ENCODE assay signal across 22 cellular contexts in the genomic region with DNA sequence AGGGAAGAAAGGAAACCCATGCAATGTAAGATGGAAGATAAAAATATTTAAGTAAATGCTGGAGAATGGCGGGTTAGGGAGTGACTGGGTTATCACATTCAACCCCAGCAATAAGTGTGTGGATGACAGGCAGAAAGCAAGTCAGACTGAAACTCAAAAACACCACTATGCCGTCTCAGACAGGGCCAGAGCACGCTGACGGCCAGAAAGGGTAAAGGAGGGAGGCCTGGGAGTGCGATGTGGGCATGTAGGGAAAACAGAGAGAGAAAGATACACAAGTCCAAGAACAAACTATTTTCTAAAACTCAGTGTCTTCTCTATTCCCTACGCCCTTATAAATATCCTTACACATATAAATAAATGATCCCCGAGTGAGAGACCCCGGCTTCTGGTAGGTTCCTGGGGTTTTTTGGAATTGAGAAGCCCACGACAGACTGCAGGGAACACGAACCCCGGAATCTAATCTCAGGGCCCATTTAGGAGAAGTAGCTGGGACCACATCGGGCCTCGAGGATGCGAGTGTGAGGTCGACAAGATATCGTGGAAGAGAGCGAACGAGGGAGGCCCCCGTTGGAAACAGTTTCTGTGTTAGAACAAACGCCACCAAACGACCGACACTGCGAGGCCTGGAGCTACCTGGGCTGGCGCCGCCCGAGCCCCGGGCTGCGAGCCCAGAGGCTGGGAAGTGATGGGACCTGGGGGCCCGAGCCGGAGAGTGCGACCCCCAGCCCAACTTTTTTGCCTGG. TPM values are rescaled to one million over a fixed set of nuclear protein-coding genes. Genes with fewer than 3 reads are reported as not detected.
A peak's percentile ranks its signal among the peaks of the same experiment; 100 is the strongest.
DNase-seq lines count a peak whose midpoint lies in the region; ATAC-seq and TF ChIP-seq lines count a peak whose summit lies in the region.
"Had no signal": no experiment of that assay in that cellular context is flagged by ENCODE, and none has a peak within 500 bp of the region (broad histone marks: within the 10 kb centered on the region; RNA-seq: fewer than 3 reads in every experiment).

No MANE protein-coding gene starts in this region.

- H3K9me3 Mint-ChIP-seq in activated CD4-positive, alpha-beta memory T cell treated with anti-CD3 and anti-CD28 coated beads, Interleukin-2, amount 10 ng/mL, durations not matched to agents 7 days and 5 days: peaks cover 5% of the 10 kb centered on the region
- no peaks in the 10 kb centered on the region for H3K9me3 Mint-ChIP-seq in activated CD4-positive, alpha-beta memory T cell treated with anti-CD3 and anti-CD28 coated beads for 36 hours
- no peaks in the 10 kb centered on the region for H3K9me3 Mint-ChIP-seq in endothelial cell (ENCODE audit: unreplicated experiment)

- H3K27me3 ChIP-seq in neuronal stem cell (ENCODE audit: control insufficient read depth in 3 of 3, insufficient read depth in 3 of 3, low read depth in 1 of 3, low read length in 3 of 3) (peaks cover 0 to 100% (median 6%) of the 10 kb centered on the region in 3 experiments), gastrocnemius medialis (peaks cover 96 to 100% (median 98%) of the 10 kb centered on the region in 3 donors)

- no peak overlapping the region for H2BK5ac ChIP-seq in neuronal stem cell (ENCODE audit: low read length)

- H3K4me1 Mint-ChIP-seq in activated CD4-positive, alpha-beta memory T cell treated with anti-CD3 and anti-CD28 coated beads, Interleukin-2, amount 10 ng/mL, durations not matched to agents 7 days and 5 days: peaks cover 11% of the 10 kb centered on the region
- H3K4me1 Mint-ChIP-seq in activated CD4-positive, alpha-beta memory T cell treated with anti-CD3 and anti-CD28 coated beads for 36 hours (ENCODE audit: low read depth): peaks cover 19% of the 10 kb centered on the region
- H3K4me1 Mint-ChIP-seq in endothelial cell (ENCODE audit: unreplicated experiment): peaks cover 40% of the 10 kb centered on the region

- WGBS in neuronal stem cell (ENCODE audit: extremely low coverage in 2 of 2, insufficient read length in 2 of 2, insufficient replicate concordance in 1 of 2), 2 donors: no CpG with 5 or more reads among the region's 31 CpGs

- peak overlapping the region; percentile 44 for H2BK12ac ChIP-seq in neuronal stem cell (ENCODE audit: low read length)

- peak overlapping the region; percentile 57 for H3K4me2 ChIP-seq in neuronal stem cell (ENCODE audit: insufficient read depth, low read length, poor library complexity, severe bottlenecking)

- H3K9ac ChIP-seq in neuronal stem cell (ENCODE audit: low read depth, low read length, poor library complexity): no peak overlapping the region

- H2BK120ac ChIP-seq in neuronal stem cell (ENCODE audit: low read depth, low read length): peak overlapping the region; percentile 78

- H4K91ac ChIP-seq in neuronal stem cell (ENCODE audit: low read depth, low read length, poor library complexity): no peak overlapping the region

- H3K27ac ChIP-seq in neuronal stem cell (replicated peaks; ENCODE audit: low read length) (no peak overlapping the region), gastrocnemius medialis (no peak overlapping the region)
- H3K27ac ChIP-seq: heart right ventricle, neutrophil, transverse colon had no signal

- no peak for ATAC-seq in gastrocnemius medialis
- no peak for ATAC-seq in GM19397 (IDR thresholded peaks at IDR 0.05; ENCODE audit: unreplicated experiment)
- ATAC-seq: heart right ventricle had no signal

- H3K4me1 ChIP-seq in neuronal stem cell (ENCODE audit: control insufficient read depth in 2 of 2, insufficient read depth in 1 of 2, low read depth in 1 of 2, low read length in 2 of 2) (peaks cover 0 to 16% of the 10 kb centered on the region in 2 donors), gastrocnemius medialis (peaks cover 14 to 16% of the 10 kb centered on the region in 2 donors)

- H3K9me3 ChIP-seq in neuronal stem cell (replicated peaks in 1 of 2; ENCODE audit: control insufficient read depth in 2 of 2, insufficient read depth in 1 of 2, low read depth in 1 of 2, low read length in 2 of 2) (no peaks in the 10 kb centered on the region), gastrocnemius medialis (no peaks in the 10 kb centered on the region)
- H3K9me3 ChIP-seq: heart right ventricle, neutrophil, transverse colon had no signal

- H2BK15ac ChIP-seq in neuronal stem cell (ENCODE audit: low read length): peak overlapping the region; percentile 64

- no peak overlapping the region for H2AFZ ChIP-seq in neuronal stem cell (ENCODE audit: low read length)

- peak overlapping the region; percentile 34 for H3K27ac Mint-ChIP-seq in activated CD4-positive, alpha-beta memory T cell treated with anti-CD3 and anti-CD28 coated beads, Interleukin-2, amount 10 ng/mL, durations not matched to agents 7 days and 5 days
- no peak overlapping the region for H3K27ac Mint-ChIP-seq in activated CD4-positive, alpha-beta memory T cell treated with anti-CD3 and anti-CD28 coated beads for 36 hours
- H3K27ac Mint-ChIP-seq in endothelial cell (ENCODE audit: unreplicated experiment): peak overlapping the region; percentile 57
- H3K27ac Mint-ChIP-seq: activated T-helper 2 cell treated with anti-CD3 and anti-CD28 coated beads, Interferon-gamma antibody, Interleukin-2, Interleukin-4, amounts not matched to agents 10 μg/mL and 5 μg/mL and 100 μg/mL, durations not matched to agents 14 hours and 24 hours and 36 hours had no signal

- DNase-seq in activated CD4-positive, alpha-beta memory T cell treated with anti-CD3 and anti-CD28 coated beads, Interleukin-2, amount 10 ng/mL, durations not matched to agents 7 days and 5 days: no peak
- DNase-seq in activated CD4-positive, alpha-beta memory T cell treated with anti-CD3 and anti-CD28 coated beads for 36 hours: no peak
- DNase-seq in NCI-H524 treated with DMSO at 0.1 percent for 48 hours (lab: John Stamatoyannopoulos, UW) (peak; percentile 70), endothelial cell (ENCODE audit: low spot score) (peak; percentile 22), neuronal stem cell (ENCODE audit: low spot score) (no peak), HPDE6-E6E7 (ENCODE audit: extremely low spot score) (no peak), gastrocnemius medialis (no peak)
- DNase-seq: ACHN; activated CD8-positive, alpha-beta memory T cell treated with anti-CD3 and anti-CD28 coated beads for 24 hours; amygdala; DMS53; heart right ventricle; kidney glomerular epithelial cell; NCI-H1436 treated with DMSO at 0.1 percent for 48 hours; NCI-H2171; stimulated activated naive CD4-positive, alpha-beta T cell; transverse colon had no signal

- H3K18ac ChIP-seq in neuronal stem cell (ENCODE audit: low read length): peak overlapping the region; percentile 90

- no peak for TF ChIP-seq POLR2A in gastrocnemius medialis (IDR thresholded peaks at IDR 0.05)

- H2AK5ac ChIP-seq in neuronal stem cell (ENCODE audit: low read depth, low read length): peak overlapping the region; percentile 35

- H3K23ac ChIP-seq in neuronal stem cell (ENCODE audit: low read depth, low read length, poor library complexity): no peak overlapping the region

- no peak overlapping the region for H3K4ac ChIP-seq in neuronal stem cell (ENCODE audit: low read length)

- CTCF ChIA-PET in activated CD4-positive, alpha-beta memory T cell treated with anti-CD3 and anti-CD28 coated beads, Interleukin-2, amount 10 ng/mL, durations not matched to agents 7 days and 5 days (lab: Charles Lee): no interaction called here
- CTCF ChIA-PET in activated CD4-positive, alpha-beta memory T cell treated with anti-CD3 and anti-CD28 coated beads for 36 hours (lab: Charles Lee): no interaction called here

- peaks cover 24% of the 10 kb centered on the region for H3K36me3 Mint-ChIP-seq in activated CD4-positive, alpha-beta memory T cell treated with anti-CD3 and anti-CD28 coated beads, Interleukin-2, amount 10 ng/mL, durations not matched to agents 7 days and 5 days (ENCODE audit: low read depth)
- peaks cover 17% of the 10 kb centered on the region for H3K36me3 Mint-ChIP-seq in activated CD4-positive, alpha-beta memory T cell treated with anti-CD3 and anti-CD28 coated beads for 36 hours
- peaks cover 7% of the 10 kb centered on the region for H3K36me3 Mint-ChIP-seq in endothelial cell (ENCODE audit: low read depth, unreplicated experiment)

- H3K36me3 ChIP-seq in neuronal stem cell (replicated peaks in 1 of 2; ENCODE audit: control insufficient read depth in 2 of 2, insufficient read depth in 2 of 2, low read length in 2 of 2) (peaks cover 0 to 2% of the 10 kb centered on the region in 2 donors), gastrocnemius medialis (no peaks in the 10 kb centered on the region)
- H3K36me3 ChIP-seq: heart right ventricle, neutrophil, transverse colon had no signal

- no peaks in the 10 kb centered on the region for H3K79me1 ChIP-seq in neuronal stem cell (ENCODE audit: low read depth, low read length)

- no peak for TF ChIP-seq CTCF in endothelial cell (IDR thresholded peaks at IDR 0.05; ENCODE audit: unreplicated experiment)
- TF ChIP-seq CTCF in gastrocnemius medialis (IDR thresholded peaks at IDR 0.05 in 4 of 5, conservative IDR thresholded peaks at IDR 0.05 in 1 of 5): no peak

- intact Hi-C loops in activated CD4-positive, alpha-beta memory T cell treated with anti-CD3 and anti-CD28 coated beads for 36 hours (cut with micrococcal nuclease): loop anchor here (10.0 kb wide), 1 partner anchor 254 kb away; no protein-coding TSS in a partner anchor
- intact Hi-C loops in gastrocnemius medialis (cut with DNase I; ENCODE audit: low total_unique reads): no loop called here

- H3K14ac ChIP-seq in neuronal stem cell (ENCODE audit: low read length): no peak overlapping the region

- no peak overlapping the region for H3K4me3 Mint-ChIP-seq in activated CD4-positive, alpha-beta memory T cell treated with anti-CD3 and anti-CD28 coated beads, Interleukin-2, amount 10 ng/mL, durations not matched to agents 7 days and 5 days
- no peak overlapping the region for H3K4me3 Mint-ChIP-seq in activated CD4-positive, alpha-beta memory T cell treated with anti-CD3 and anti-CD28 coated beads for 36 hours
- H3K4me3 Mint-ChIP-seq in endothelial cell (ENCODE audit: unreplicated experiment): peak overlapping the region; percentile 90

- in situ Hi-C loops in gastrocnemius medialis (cut with MboI; ENCODE audit: low sequenced_read_pairs in 4 of 4): no loop called here

- H3K4me3 ChIP-seq in neuronal stem cell (ENCODE audit: low read length in 2 of 2) (no peak overlapping the region), gastrocnemius medialis (no peak overlapping the region)
- H3K4me3 ChIP-seq: heart right ventricle, transverse colon had no signal

- peaks cover 82% of the 10 kb centered on the region for H3K27me3 Mint-ChIP-seq in activated CD4-positive, alpha-beta memory T cell treated with anti-CD3 and anti-CD28 coated beads, Interleukin-2, amount 10 ng/mL, durations not matched to agents 7 days and 5 days
- peaks cover 73% of the 10 kb centered on the region for H3K27me3 Mint-ChIP-seq in activated CD4-positive, alpha-beta memory T cell treated with anti-CD3 and anti-CD28 coated beads for 36 hours
- peaks cover 32% of the 10 kb centered on the region for H3K27me3 Mint-ChIP-seq in endothelial cell (ENCODE audit: unreplicated experiment)

- no peak overlapping the region for H4K8ac ChIP-seq in neuronal stem cell (ENCODE audit: low read depth, low read length)

- POLR2A ChIA-PET in activated CD4-positive, alpha-beta memory T cell treated with anti-CD3 and anti-CD28 coated beads, Interleukin-2, amount 10 ng/mL, durations not matched to agents 7 days and 5 days (lab: Charles Lee): no interaction called here
- POLR2A ChIA-PET in activated CD4-positive, alpha-beta memory T cell treated with anti-CD3 and anti-CD28 coated beads for 36 hours (lab: Charles Lee): no interaction called here

RNA-seq across cellular contexts. Expression of a gene that starts 0.7 kb away (rescaled TPM):
- total RNA-seq in activated CD4-positive, alpha-beta memory T cell treated with anti-CD3 and anti-CD28 coated beads, Interleukin-2, amount 10 ng/mL, durations not matched to agents 7 days and 5 days: not detected
- total RNA-seq in activated CD4-positive, alpha-beta memory T cell treated with anti-CD3 and anti-CD28 coated beads for 36 hours: not detected
- 12.0 TPM for total RNA-seq in endothelial cell (ENCODE audit: unreplicated experiment)
- 271 TPM for polyA plus RNA-seq in neuronal stem cell (2013, experiment 1 of 2)
- polyA plus RNA-seq in neuronal stem cell (2013, experiment 2 of 2): 277 TPM
- not detected for total RNA-seq in gastrocnemius medialis
- total RNA-seq: activated T-helper 2 cell treated with anti-CD3 and anti-CD28 coated beads, Interferon-gamma antibody, Interleukin-2, Interleukin-4, amounts not matched to agents 10 μg/mL and 5 μg/mL and 100 μg/mL, durations not matched to agents 14 hours and 24 hours and 36 hours; heart right ventricle; renal cortical epithelial cell; RPMI7951; transverse colon had no signal
- polyA plus RNA-seq: heart right ventricle had no signal

Comparison
In these comparisons a context has a peak if more than half of its experiments do, and no peak if none do; other contexts are left out.
1. DNase-seq: peak in NCI-H524 treated with DMSO at 0.1 percent for 48 hours (single experiment) and endothelial cell (single experiment); none in activated CD4-positive, alpha-beta memory T cell treated with anti-CD3 and anti-CD28 coated beads, Interleukin-2, amount 10 ng/mL, durations not matched to agents 7 days and 5 days (single experiment), activated CD4-positive, alpha-beta memory T cell treated with anti-CD3 and anti-CD28 coated beads for 36 hours (single experiment), neuronal stem cell (single experiment), HPDE6-E6E7 (single experiment) and gastrocnemius medialis (0 of 2).
2. RNA of a gene that starts 0.7 kb away (total RNA-seq): 12.0 TPM in endothelial cell (single experiment); not detected in activated CD4-positive, alpha-beta memory T cell treated with anti-CD3 and anti-CD28 coated beads, Interleukin-2, amount 10 ng/mL, durations not matched to agents 7 days and 5 days, not detected in activated CD4-positive, alpha-beta memory T cell treated with anti-CD3 and anti-CD28 coated beads for 36 hours and not detected in gastrocnemius medialis; every median in the first group is over 10 times any median in the second.